Comparison of ENCODE assay signal across 8 cellular contexts in the genomic region with DNA sequence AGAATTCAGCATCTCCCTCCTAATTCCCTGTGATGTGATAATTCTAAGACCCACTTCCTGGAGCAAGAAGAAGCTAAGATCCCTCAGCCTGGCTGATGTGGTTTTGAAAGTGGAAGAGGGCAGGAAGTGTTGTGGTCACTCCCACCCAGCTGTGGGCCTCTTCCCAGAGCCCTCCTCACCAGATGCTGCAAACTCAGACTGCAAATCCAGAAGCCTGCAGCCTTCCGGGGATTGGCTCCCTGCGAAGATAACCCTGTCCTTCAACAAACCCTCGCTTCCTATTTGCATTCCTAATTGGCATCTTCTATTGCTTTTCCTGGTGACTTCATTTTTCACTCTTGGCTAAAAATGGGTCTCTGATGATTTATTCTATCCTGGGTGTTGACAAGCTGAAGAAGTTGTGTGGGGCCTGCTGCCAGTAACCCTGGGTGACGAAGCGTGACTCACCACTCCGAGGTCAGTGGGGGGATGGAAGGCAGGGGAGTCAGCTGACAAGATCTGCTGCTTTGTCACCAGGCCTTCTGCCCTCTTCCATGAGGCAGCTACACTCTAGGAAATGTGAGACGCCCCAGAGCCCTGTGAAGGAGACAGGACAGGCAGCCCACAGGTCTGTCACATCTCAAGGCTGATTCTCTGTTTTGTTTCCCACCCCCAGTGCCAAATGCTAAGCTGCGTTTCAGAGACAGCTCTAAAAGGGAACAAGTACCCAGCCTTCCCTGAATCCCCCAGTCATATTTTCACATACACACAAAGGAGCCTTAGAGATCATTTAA.
DNase-seq lines count a peak whose midpoint lies in the region; ATAC-seq and TF ChIP-seq lines count a peak whose summit lies in the region.

No MANE protein-coding gene starts in this region.

- CTCF ChIA-PET in CD4-positive, alpha-beta T cell (lab: Charles Lee): interaction anchor here (1.8 kb wide), 1 partner anchor 23 kb away, joined by 3 read pairs; no protein-coding TSS in a partner anchor

- peak; percentile 92 for TF ChIP-seq EP300 in Ishikawa (IDR thresholded peaks at IDR 0.05; ENCODE audit: borderline replicate concordance)

- H3K9me3 Mint-ChIP-seq in CD4-positive, alpha-beta T cell: peaks cover 4% of the 10 kb centered on the region
- no peaks in the 10 kb centered on the region for H3K9me3 Mint-ChIP-seq in natural killer cell treated with Interleukin-12 subunit alpha and Interleukin-12 subunit beta and Interleukin-15 and Interleukin-18, amount 100 ng/mL, for 72 hours
- H3K9me3 Mint-ChIP-seq in stimulated activated naive B cell treated with anti-CD40 and anti-IgM and Interleukin-4, amounts not matched to agents 10 μg/mL and 1 μg/mL and 100 μg/mL, for 72 hours: peaks cover 2 to 4% of the 10 kb centered on the region in 2 donors

- no peak overlapping the region for H3K27ac ChIP-seq in CD4-positive, alpha-beta T cell (ENCODE audit: low read depth, low read length)
- H3K27ac ChIP-seq in fibroblast of lung (ENCODE audit: insufficient read depth, low read length): peak overlapping the region; percentile 95

- peak overlapping the region; percentile 64 for H3K9ac ChIP-seq in fibroblast of lung (ENCODE audit: insufficient read depth, low read length)

- no peaks in the 10 kb centered on the region for H4K20me1 ChIP-seq in fibroblast of lung (ENCODE audit: control insufficient read depth, extremely low read depth, insufficient read depth, low read length)

- no peaks in the 10 kb centered on the region for H3K27me3 Mint-ChIP-seq in CD4-positive, alpha-beta T cell
- H3K27me3 Mint-ChIP-seq in natural killer cell treated with Interleukin-12 subunit alpha and Interleukin-12 subunit beta and Interleukin-15 and Interleukin-18, amount 100 ng/mL, for 72 hours: no peaks in the 10 kb centered on the region
- peaks cover 10 to 14% of the 10 kb centered on the region in 2 donors for H3K27me3 Mint-ChIP-seq in stimulated activated naive B cell treated with anti-CD40 and anti-IgM and Interleukin-4, amounts not matched to agents 10 μg/mL and 1 μg/mL and 100 μg/mL, for 72 hours

- H3K9me3 ChIP-seq in CD4-positive, alpha-beta T cell (ENCODE audit: control insufficient read depth, low read length): no peaks in the 10 kb centered on the region
- H3K9me3 ChIP-seq in fibroblast of lung (ENCODE audit: control insufficient read depth, insufficient read depth, low read depth, low read length): no peaks in the 10 kb centered on the region

- ATAC-seq in CD4-positive, alpha-beta T cell (ENCODE audit: poor library complexity): peak; percentile 93
- peak; percentile 87 for ATAC-seq in GM21423 (IDR thresholded peaks at IDR 0.05; ENCODE audit: unreplicated experiment)
- peak; percentile 98 for ATAC-seq in natural killer cell treated with Interleukin-12 subunit alpha and Interleukin-12 subunit beta and Interleukin-15 and Interleukin-18, amount 100 ng/mL, for 72 hours
- ATAC-seq in stimulated activated naive B cell treated with anti-CD40 and anti-IgM and Interleukin-4, amounts not matched to agents 10 μg/mL and 1 μg/mL and 100 μg/mL, for 72 hours (replicated peaks): peak; percentile 87 to 88

- no peak for TF ChIP-seq CTCF in CD4-positive, alpha-beta T cell (IDR thresholded peaks at IDR 0.05)
- no peak for TF ChIP-seq CTCF in fibroblast of lung (conservative IDR thresholded peaks at IDR 0.05 in 1 of 2, IDR thresholded peaks at IDR 0.05 in 1 of 2; ENCODE audit: low read depth in 1 of 2, low read length in 2 of 2)

- intact Hi-C loops in CD4-positive, alpha-beta T cell (cut with DNase I, micrococcal nuclease): no loop called here

- no peaks in the 10 kb centered on the region for H3K36me3 ChIP-seq in fibroblast of lung (ENCODE audit: control insufficient read depth, insufficient read depth, low read length)

- H3K4me3 Mint-ChIP-seq in CD4-positive, alpha-beta T cell: no peak overlapping the region
- peak overlapping the region; percentile 86 for H3K4me3 Mint-ChIP-seq in natural killer cell treated with Interleukin-12 subunit alpha and Interleukin-12 subunit beta and Interleukin-15 and Interleukin-18, amount 100 ng/mL, for 72 hours
- peak overlapping the region in 1 of 2 donors; percentile 19 for H3K4me3 Mint-ChIP-seq in stimulated activated naive B cell treated with anti-CD40 and anti-IgM and Interleukin-4, amounts not matched to agents 10 μg/mL and 1 μg/mL and 100 μg/mL, for 72 hours

- peak overlapping the region; percentile 82 for H3K4me2 ChIP-seq in fibroblast of lung (ENCODE audit: extremely low read depth, insufficient read depth, low read length)

- H3K4me3 ChIP-seq in fibroblast of lung (replicated peaks in 1 of 4; ENCODE audit: control extremely low read depth in 1 of 4, insufficient read depth in 1 of 4, low read depth in 3 of 4, low read length in 4 of 4): peak overlapping the region in 1 of 4 experiments; percentile 16

- H3K36me3 Mint-ChIP-seq in CD4-positive, alpha-beta T cell (ENCODE audit: low read depth): no peaks in the 10 kb centered on the region
- no peaks in the 10 kb centered on the region for H3K36me3 Mint-ChIP-seq in natural killer cell treated with Interleukin-12 subunit alpha and Interleukin-12 subunit beta and Interleukin-15 and Interleukin-18, amount 100 ng/mL, for 72 hours
- H3K36me3 Mint-ChIP-seq in stimulated activated naive B cell treated with anti-CD40 and anti-IgM and Interleukin-4, amounts not matched to agents 10 μg/mL and 1 μg/mL and 100 μg/mL, for 72 hours: peaks cover 0 to 2% of the 10 kb centered on the region in 2 donors

- H2AFZ ChIP-seq in fibroblast of lung (ENCODE audit: low read length): no peak overlapping the region

- no peaks in the 10 kb centered on the region for H3K27me3 ChIP-seq in CD4-positive, alpha-beta T cell (ENCODE audit: control insufficient read depth, insufficient read depth, low read length)
- no peaks in the 10 kb centered on the region for H3K27me3 ChIP-seq in fibroblast of lung (ENCODE audit: control insufficient read depth, insufficient read depth, low read length)

- no peaks in the 10 kb centered on the region for H3K79me2 ChIP-seq in fibroblast of lung (ENCODE audit: control insufficient read depth, insufficient read depth, low read length)

- peak; percentile 21 to 79 (median 63) for DNase-seq in CD4-positive, alpha-beta T cell
- DNase-seq in RKO (ENCODE audit: low spot score) (peak; percentile 98), fibroblast of lung (ENCODE audit: low read depth in 2 of 2) (peak; percentile 100)
- DNase-seq in activated T-helper 1 cell treated with anti-CD3 and anti-CD28 coated beads, Interleukin-2, amount 50 U/mL, for 16 hours (ENCODE audit: low read depth in 1 of 2, low spot score in 1 of 2): peak; percentile 39 to 70
- peak; percentile 94 for DNase-seq in natural killer cell treated with Interleukin-12 subunit alpha and Interleukin-12 subunit beta and Interleukin-15 and Interleukin-18, amount 100 ng/mL, for 72 hours (ENCODE audit: low spot score)
- peak; percentile 26 for DNase-seq in stimulated activated naive B cell treated with anti-CD40 and anti-IgM and Interleukin-4, amounts not matched to agents 10 μg/mL and 1 μg/mL and 100 μg/mL, for 72 hours

- H3K4me1 Mint-ChIP-seq in CD4-positive, alpha-beta T cell (ENCODE audit: low read depth): peaks cover 38% of the 10 kb centered on the region
- H3K4me1 Mint-ChIP-seq in natural killer cell treated with Interleukin-12 subunit alpha and Interleukin-12 subunit beta and Interleukin-15 and Interleukin-18, amount 100 ng/mL, for 72 hours (ENCODE audit: low read depth in 2 of 2): peaks cover 44 to 53% of the 10 kb centered on the region in 2 donors
- H3K4me1 Mint-ChIP-seq in stimulated activated naive B cell treated with anti-CD40 and anti-IgM and Interleukin-4, amounts not matched to agents 10 μg/mL and 1 μg/mL and 100 μg/mL, for 72 hours: peaks cover 13 to 29% of the 10 kb centered on the region in 2 donors

- H3K4me1 ChIP-seq in fibroblast of lung (ENCODE audit: control insufficient read depth, extremely low read depth, insufficient read depth, low read length): peaks cover 24% of the 10 kb centered on the region

- peak; percentile 32; the same call in 1 of the 2 replicates for TF ChIP-seq RAD21 in Ishikawa (IDR thresholded peaks at IDR 0.05; ENCODE audit: low read depth)

- H3K27ac Mint-ChIP-seq in CD4-positive, alpha-beta T cell: peak overlapping the region; percentile 78
- H3K27ac Mint-ChIP-seq in natural killer cell treated with Interleukin-12 subunit alpha and Interleukin-12 subunit beta and Interleukin-15 and Interleukin-18, amount 100 ng/mL, for 72 hours: peak overlapping the region; percentile 93 to 97
- H3K27ac Mint-ChIP-seq in stimulated activated naive B cell treated with anti-CD40 and anti-IgM and Interleukin-4, amounts not matched to agents 10 μg/mL and 1 μg/mL and 100 μg/mL, for 72 hours: peak overlapping the region; percentile 33

- POLR2A ChIA-PET in CD4-positive, alpha-beta T cell (lab: Charles Lee): no interaction called here

TF ChIP-seq in Ishikawa, 13 proteins besides CTCF, POLR2A, EP300 and RAD21 (continues in another document):
- TF ChIP-seq EGR1 (IDR thresholded peaks at IDR 0.05) (no peak), TAF1 (IDR thresholded peaks at IDR 0.05; ENCODE audit: low read depth) (peak; percentile 27; the same call in 1 of the 2 replicates), NFIC (IDR thresholded peaks at IDR 0.05) (peak; percentile 97), CREB1 (IDR thresholded peaks at IDR 0.05; ENCODE audit: low read depth) (no peak)
- TF ChIP-seq, protein P1, sequence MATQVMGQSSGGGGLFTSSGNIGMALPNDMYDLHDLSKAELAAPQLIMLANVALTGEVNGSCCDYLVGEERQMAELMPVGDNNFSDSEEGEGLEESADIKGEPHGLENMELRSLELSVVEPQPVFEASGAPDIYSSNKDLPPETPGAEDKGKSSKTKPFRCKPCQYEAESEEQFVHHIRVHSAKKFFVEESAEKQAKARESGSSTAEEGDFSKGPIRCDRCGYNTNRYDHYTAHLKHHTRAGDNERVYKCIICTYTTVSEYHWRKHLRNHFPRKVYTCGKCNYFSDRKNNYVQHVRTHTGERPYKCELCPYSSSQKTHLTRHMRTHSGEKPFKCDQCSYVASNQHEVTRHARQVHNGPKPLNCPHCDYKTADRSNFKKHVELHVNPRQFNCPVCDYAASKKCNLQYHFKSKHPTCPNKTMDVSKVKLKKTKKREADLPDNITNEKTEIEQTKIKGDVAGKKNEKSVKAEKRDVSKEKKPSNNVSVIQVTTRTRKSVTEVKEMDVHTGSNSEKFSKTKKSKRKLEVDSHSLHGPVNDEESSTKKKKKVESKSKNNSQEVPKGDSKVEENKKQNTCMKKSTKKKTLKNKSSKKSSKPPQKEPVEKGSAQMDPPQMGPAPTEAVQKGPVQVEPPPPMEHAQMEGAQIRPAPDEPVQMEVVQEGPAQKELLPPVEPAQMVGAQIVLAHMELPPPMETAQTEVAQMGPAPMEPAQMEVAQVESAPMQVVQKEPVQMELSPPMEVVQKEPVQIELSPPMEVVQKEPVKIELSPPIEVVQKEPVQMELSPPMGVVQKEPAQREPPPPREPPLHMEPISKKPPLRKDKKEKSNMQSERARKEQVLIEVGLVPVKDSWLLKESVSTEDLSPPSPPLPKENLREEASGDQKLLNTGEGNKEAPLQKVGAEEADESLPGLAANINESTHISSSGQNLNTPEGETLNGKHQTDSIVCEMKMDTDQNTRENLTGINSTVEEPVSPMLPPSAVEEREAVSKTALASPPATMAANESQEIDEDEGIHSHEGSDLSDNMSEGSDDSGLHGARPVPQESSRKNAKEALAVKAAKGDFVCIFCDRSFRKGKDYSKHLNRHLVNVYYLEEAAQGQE (IDR thresholded peaks at IDR 0.05; ENCODE audit: low read depth): no peak

Comparison
In these comparisons a context has a peak if more than half of its experiments do, and no peak if none do; other contexts are left out.
1. DNase-seq: peak in every context shown above with its lines; median percentile 100 in fibroblast of lung; 98 in RKO; 94 in natural killer cell treated with Interleukin-12 subunit alpha and Interleukin-12 subunit beta and Interleukin-15 and Interleukin-18, amount 100 ng/mL, for 72 hours; 63 in CD4-positive, alpha-beta T cell; 54 in activated T-helper 1 cell treated with anti-CD3 and anti-CD28 coated beads, Interleukin-2, amount 50 U/mL, for 16 hours; 26 in stimulated activated naive B cell treated with anti-CD40 and anti-IgM and Interleukin-4, amounts not matched to agents 10 μg/mL and 1 μg/mL and 100 μg/mL, for 72 hours.
2. H3K27ac Mint-ChIP-seq: peak in every context shown above with its lines; median percentile 95 in natural killer cell treated with Interleukin-12 subunit alpha and Interleukin-12 subunit beta and Interleukin-15 and Interleukin-18, amount 100 ng/mL, for 72 hours; 78 in CD4-positive, alpha-beta T cell; 33 in stimulated activated naive B cell treated with anti-CD40 and anti-IgM and Interleukin-4, amounts not matched to agents 10 μg/mL and 1 μg/mL and 100 μg/mL, for 72 hours.